ENCODE assay signal across 8 cellular contexts in the genomic region with DNA sequence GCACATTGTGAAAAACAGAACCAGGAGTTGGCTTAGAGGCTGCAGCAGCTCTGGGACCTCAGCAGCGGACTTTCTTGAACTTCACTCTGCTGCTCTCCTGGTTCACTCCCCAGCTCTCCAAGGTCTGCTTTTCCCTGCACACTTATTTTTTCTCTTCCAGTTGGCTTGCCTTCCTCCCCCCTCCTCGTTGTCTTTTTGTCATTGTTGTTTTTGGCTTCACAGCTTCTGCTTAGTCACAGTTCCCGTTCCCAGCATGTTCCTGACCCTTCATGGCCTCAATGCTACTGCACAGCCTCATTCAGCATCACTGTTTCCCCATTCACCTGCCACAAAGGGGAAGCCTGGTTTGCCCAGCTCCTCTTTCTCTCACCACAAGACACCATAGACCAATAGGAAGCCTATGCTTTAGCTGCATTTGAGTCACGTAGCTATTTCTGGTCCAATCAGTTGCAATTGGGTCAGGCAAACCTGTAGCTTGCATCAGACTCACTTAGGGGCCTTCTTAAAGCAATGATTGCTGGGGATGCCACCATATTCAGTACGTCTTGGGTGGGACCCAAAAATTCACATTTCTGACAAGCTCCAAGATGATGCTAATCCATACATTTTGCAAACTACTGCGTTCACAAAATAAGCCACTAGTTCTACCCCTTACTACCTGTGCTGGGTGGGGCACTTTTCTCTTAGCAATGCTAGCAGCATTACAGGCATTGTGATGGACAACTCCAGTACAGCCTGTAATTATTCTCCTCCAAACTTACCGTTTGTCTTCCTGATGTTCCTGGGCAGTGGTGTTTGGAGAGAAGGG. TPM values are rescaled to one million over a fixed set of nuclear protein-coding genes. Genes with fewer than 3 reads are reported as not detected.
A peak's percentile ranks its signal among the peaks of the same experiment; 100 is the strongest.
DNase-seq lines count a peak whose midpoint lies in the region; ATAC-seq, FAIRE-seq and TF ChIP-seq lines count a peak whose summit lies in the region.

No MANE protein-coding gene starts in this region.

- intact Hi-C loops in CD14-positive monocyte (cut with micrococcal nuclease) (loop anchor here in 1 of 2 donors (10.0 kb wide), 1 partner anchor 50 kb away; no protein-coding TSS in a partner anchor), HepG2 (cut with micrococcal nuclease; ENCODE audit: unreplicated experiment) (no loop called here)
- intact Hi-C loops in activated T-helper 2 cell treated with anti-CD3 and anti-CD28 coated beads, Interferon-gamma antibody, Interleukin-2, Interleukin-4, amounts not matched to agents 10 μg/mL and 5 μg/mL and 100 μg/mL, durations not matched to agents 14 hours and 24 hours and 36 hours (cut with micrococcal nuclease), result loop anchor here (2.0 kb wide), 1 partner anchor 18 kb away; a partner anchor contains a TSS

- peak overlapping the region; percentile 84 for H3K4me2 ChIP-seq in HepG2 (ENCODE audit: low read depth, low read length)

- H3K27ac Mint-ChIP-seq in CD14-positive monocyte, result peak overlapping the region; percentile 91 to 99 (median 93)
- peak overlapping the region; percentile 81 for H3K27ac Mint-ChIP-seq in activated naive CD8-positive, alpha-beta T cell treated with anti-CD3 and anti-CD28 coated beads, Interleukin-2, amount 50 U/mL, for 24 hours
- no peak overlapping the region for H3K27ac Mint-ChIP-seq in activated T-helper 2 cell treated with anti-CD3 and anti-CD28 coated beads, Interferon-gamma antibody, Interleukin-2, Interleukin-4, amounts not matched to agents 10 μg/mL and 5 μg/mL and 100 μg/mL, durations not matched to agents 14 hours and 24 hours and 36 hours

- in situ Hi-C loops in KBM-7 (cut with MboI; ENCODE audit: low pct_unique_long_range_greater_than_20kb, low sequenced_read_pairs), result no loop called here
- in situ Hi-C loops in HepG2 (cut with HindIII; ENCODE audit: extremely low pct_ligation_motif_present, low pct_unique_long_range_greater_than_20kb), result no loop called here

- H3K4me1 ChIP-seq in HepG2 (ENCODE audit: insufficient read depth, low read length), result peaks cover 12% of the 10 kb centered on the region; the same call in 1 of the 2 replicates

- no peak overlapping the region for H3K27ac ChIP-seq in HepG2 (ENCODE audit: extremely low read length, insufficient read depth, low read length)

- peaks cover 4 to 14% of the 10 kb centered on the region in 2 experiments; a peak in 4 of 5 replicates for H3K27me3 ChIP-seq in HepG2 (ENCODE audit: control insufficient read depth in 1 of 2, insufficient read depth in 2 of 2, low read length in 2 of 2)

- peak; percentile 94 for DNase-seq in CD14-positive monocyte (ENCODE audit: low spot score)
- peak; percentile 98 for DNase-seq in KBM-7
- peak; percentile 59 for DNase-seq in activated naive CD8-positive, alpha-beta T cell treated with anti-CD3 and anti-CD28 coated beads, Interleukin-2, amount 50 U/mL, for 24 hours
- DNase-seq in HepG2 (ENCODE audit: low spot score), result no peak
- no peak for DNase-seq in activated T-helper 2 cell treated with anti-CD3 and anti-CD28 coated beads, Interferon-gamma antibody, Interleukin-2, Interleukin-4, amounts not matched to agents 10 μg/mL and 5 μg/mL and 100 μg/mL, durations not matched to agents 14 hours and 24 hours and 36 hours (ENCODE audit: low spot score)
- no peak for DNase-seq in HPDE6-E6E7 (ENCODE audit: extremely low spot score)
- no peak for DNase-seq in NCI-H510A (lab: John Stamatoyannopoulos, UW)

- POLR2A ChIA-PET in HepG2 (lab: Yijun Ruan, JAX), result interaction anchor here (2.4 kb wide), 1 partner anchor 18 kb away, joined by 20 read pairs; a partner anchor contains a TSS

- TF ChIP-seq EP300 in HepG2 (IDR thresholded peaks at IDR 0.05; ENCODE audit: low read depth in 2 of 2, low read length in 2 of 2) (no peak), HepG2 (CRISPR knock-in tag; IDR thresholded peaks at IDR 0.05; ENCODE audit: borderline replicate concordance) (no peak)

- no peaks in the 10 kb centered on the region for H3K9me3 ChIP-seq in HepG2 (ENCODE audit: low read length)

- TF ChIP-seq RAD21 in HepG2 (CRISPR knock-in tag; IDR thresholded peaks at IDR 0.05), result no peak

- no peaks in the 10 kb centered on the region for H3K36me3 Mint-ChIP-seq in CD14-positive monocyte
- H3K36me3 Mint-ChIP-seq in activated naive CD8-positive, alpha-beta T cell treated with anti-CD3 and anti-CD28 coated beads, Interleukin-2, amount 50 U/mL, for 24 hours (ENCODE audit: low read depth), result peaks cover 2% of the 10 kb centered on the region
- H3K36me3 Mint-ChIP-seq in activated T-helper 2 cell treated with anti-CD3 and anti-CD28 coated beads, Interferon-gamma antibody, Interleukin-2, Interleukin-4, amounts not matched to agents 10 μg/mL and 5 μg/mL and 100 μg/mL, durations not matched to agents 14 hours and 24 hours and 36 hours (ENCODE audit: low read depth), result no peaks in the 10 kb centered on the region

- CTCF ChIA-PET in HepG2 (lab: Yijun Ruan, JAX; ENCODE audit: low intra/inter-chr PET ratio, low total read pairs), result no interaction called here

- H3K9me3 Mint-ChIP-seq in CD14-positive monocyte, result no peaks in the 10 kb centered on the region
- no peaks in the 10 kb centered on the region for H3K9me3 Mint-ChIP-seq in activated naive CD8-positive, alpha-beta T cell treated with anti-CD3 and anti-CD28 coated beads, Interleukin-2, amount 50 U/mL, for 24 hours
- no peaks in the 10 kb centered on the region for H3K9me3 Mint-ChIP-seq in activated T-helper 2 cell treated with anti-CD3 and anti-CD28 coated beads, Interferon-gamma antibody, Interleukin-2, Interleukin-4, amounts not matched to agents 10 μg/mL and 5 μg/mL and 100 μg/mL, durations not matched to agents 14 hours and 24 hours and 36 hours

- no peaks in the 10 kb centered on the region for H3K79me2 ChIP-seq in HepG2 (ENCODE audit: insufficient read depth, low read length)

- H3K4me3 ChIP-seq in HepG2 (replicated peaks in 1 of 3; ENCODE audit: insufficient read depth in 1 of 3, low read depth in 2 of 3, low read length in 3 of 3), result peak overlapping the region; percentile 11 to 41 (median 25); a peak in 5 of 6 replicates

- no peaks in the 10 kb centered on the region for H4K20me1 ChIP-seq in HepG2 (ENCODE audit: insufficient read depth, low read length)

- H3K4me1 Mint-ChIP-seq in CD14-positive monocyte, result peaks cover 60% of the 10 kb centered on the region
- H3K4me1 Mint-ChIP-seq in activated naive CD8-positive, alpha-beta T cell treated with anti-CD3 and anti-CD28 coated beads, Interleukin-2, amount 50 U/mL, for 24 hours, result peaks cover 27% of the 10 kb centered on the region
- peaks cover 5% of the 10 kb centered on the region for H3K4me1 Mint-ChIP-seq in activated T-helper 2 cell treated with anti-CD3 and anti-CD28 coated beads, Interferon-gamma antibody, Interleukin-2, Interleukin-4, amounts not matched to agents 10 μg/mL and 5 μg/mL and 100 μg/mL, durations not matched to agents 14 hours and 24 hours and 36 hours (ENCODE audit: low read depth)

- no peak for TF ChIP-seq POLR2A in HepG2 (IDR thresholded peaks at IDR 0.05; ENCODE audit: insufficient read depth in 1 of 2, low read depth in 2 of 2, low read length in 2 of 2)

- ATAC-seq in GM21447 (IDR thresholded peaks at IDR 0.05; ENCODE audit: unreplicated experiment) (peak; percentile 54), HepG2 (peak; percentile 71)
- ATAC-seq in activated naive CD8-positive, alpha-beta T cell treated with anti-CD3 and anti-CD28 coated beads, Interleukin-2, amount 50 U/mL, for 24 hours, result peak; percentile 99

- peak overlapping the region; percentile 64 to 80 for H3K4me3 Mint-ChIP-seq in CD14-positive monocyte
- H3K4me3 Mint-ChIP-seq in activated naive CD8-positive, alpha-beta T cell treated with anti-CD3 and anti-CD28 coated beads, Interleukin-2, amount 50 U/mL, for 24 hours, result peak overlapping the region; percentile 63
- no peak overlapping the region for H3K4me3 Mint-ChIP-seq in activated T-helper 2 cell treated with anti-CD3 and anti-CD28 coated beads, Interferon-gamma antibody, Interleukin-2, Interleukin-4, amounts not matched to agents 10 μg/mL and 5 μg/mL and 100 μg/mL, durations not matched to agents 14 hours and 24 hours and 36 hours (ENCODE audit: low read depth)

- peak overlapping the region; percentile 76 for H2AFZ ChIP-seq in HepG2 (ENCODE audit: low read length)

- no peak for FAIRE-seq in HepG2 (lab: Jason Lieb, UNC)

- H3K9ac ChIP-seq in HepG2 (ENCODE audit: insufficient read depth, low read depth, low read length), result peak overlapping the region; percentile 20; the same call in 1 of the 2 replicates

- TF ChIP-seq CTCF in CD14-positive monocyte (IDR thresholded peaks at IDR 0.05), result no peak
- TF ChIP-seq CTCF in HepG2 (CRISPR knock-in tag; IDR thresholded peaks at IDR 0.05), result no peak

- BruUV-seq in HepG2 (replicated peaks; lab: Mats Ljungman, UMichigan), result no TSS peak

- no peaks in the 10 kb centered on the region for H3K36me3 ChIP-seq in HepG2 (replicated peaks in 1 of 2; ENCODE audit: control insufficient read depth in 1 of 2, insufficient read depth in 2 of 2, low read length in 2 of 2)

- peaks cover 0 to 3% (median 0%) of the 10 kb centered on the region in 3 donors for H3K27me3 Mint-ChIP-seq in CD14-positive monocyte (ENCODE audit: low read depth in 3 of 3)
- H3K27me3 Mint-ChIP-seq in activated naive CD8-positive, alpha-beta T cell treated with anti-CD3 and anti-CD28 coated beads, Interleukin-2, amount 50 U/mL, for 24 hours, result peaks cover 20% of the 10 kb centered on the region
- H3K27me3 Mint-ChIP-seq in activated T-helper 2 cell treated with anti-CD3 and anti-CD28 coated beads, Interferon-gamma antibody, Interleukin-2, Interleukin-4, amounts not matched to agents 10 μg/mL and 5 μg/mL and 100 μg/mL, durations not matched to agents 14 hours and 24 hours and 36 hours (ENCODE audit: low read depth), result peaks cover 9% of the 10 kb centered on the region

- 17% methylated on average over 7 of the region's 7 CpGs for WGBS in HepG2 (ENCODE audit: low lambda C conversion rate)

RNA-seq across cellular contexts. Expression of a gene that starts 7.8 kb away (rescaled TPM):
- 10 to 100 TPM; 74.2 to 80.4 TPM for polyA plus RNA-seq in CD14-positive monocyte
- 14.1 and 28.9 TPM in 2 replicates for total RNA-seq in HepG2 (2016; rRNA removed; fragmentation: Illumina TruSeq; extraction: Trizol)
- 9.1 and 10.4 TPM in 2 replicates for total RNA-seq in HepG2 (2016; cell fraction: cytosol; rRNA removed; fragmentation: Illumina TruSeq; extraction: Trizol; ENCODE audit: low read depth)
- total RNA-seq in HepG2 (2016; cell fraction: insoluble cytoplasmic fraction; rRNA removed; fragmentation: Illumina TruSeq; extraction: Trizol), result 15.7 and 30.9 TPM in 2 replicates
- total RNA-seq in HepG2 (2016; cell fraction: membrane; rRNA removed; fragmentation: Illumina TruSeq; extraction: Trizol), result 10.4 and 11.0 TPM in 2 replicates
- 35.9 and 39.6 TPM in 2 replicates for total RNA-seq in HepG2 (2016; cell fraction: nucleus; rRNA removed; fragmentation: Illumina TruSeq; extraction: Trizol)
- 18.5 and 19.4 TPM in 2 replicates for polyA plus RNA-seq in HepG2 (2011; rRNA removed)
- 25.4 and 26.1 TPM in 2 replicates for polyA plus RNA-seq in HepG2 (2011; cell fraction: cytosol; rRNA removed)
- polyA plus RNA-seq in HepG2 (2011; cell fraction: nucleus; rRNA removed), result 23.9 and 25.8 TPM in 2 replicates
- 13.5 and 16.1 TPM in 2 replicates for polyA plus RNA-seq in HepG2 (2012)
- 2.1 and 2.6 TPM in 2 replicates for polyA plus RNA-seq in HepG2 (2016; cell fraction: cytosol; fragmentation: Illumina TruSeq; extraction: Trizol; ENCODE audit: low read depth)
- polyA plus RNA-seq in HepG2 (2016; cell fraction: insoluble cytoplasmic fraction; fragmentation: Illumina TruSeq; extraction: Trizol; ENCODE audit: low read depth), result 11.5 and 12.3 TPM in 2 replicates
- 4.8 and 5.8 TPM in 2 replicates for polyA plus RNA-seq in HepG2 (2016; cell fraction: membrane; fragmentation: Illumina TruSeq; extraction: Trizol; ENCODE audit: low read depth)
- polyA plus RNA-seq in HepG2 (2016; cell fraction: nucleus; fragmentation: Illumina TruSeq; extraction: Trizol; ENCODE audit: insufficient read depth, low read depth), result 26.9 and 28.6 TPM in 2 replicates
- 41.6 and 45.0 TPM in 2 replicates for polyA minus RNA-seq in HepG2 (2011; rRNA and poly(A)+ RNA removed; ENCODE audit: low replicate concordance)
- 10.6 and 13.7 TPM in 2 replicates for polyA minus RNA-seq in HepG2 (2011; cell fraction: cytosol; rRNA and poly(A)+ RNA removed)
- polyA minus RNA-seq in HepG2 (2011; cell fraction: nucleus; rRNA and poly(A)+ RNA removed), result 63.1 and 66.0 TPM in 2 replicates
- total RNA-seq in activated T-helper 2 cell treated with anti-CD3 and anti-CD28 coated beads, Interferon-gamma antibody, Interleukin-2, Interleukin-4, amounts not matched to agents 10 μg/mL and 5 μg/mL and 100 μg/mL, durations not matched to agents 14 hours and 24 hours and 36 hours, result 6.9 and 7.7 TPM in 2 replicates

RNA-seq across cellular contexts. Expression of a gene that starts 18.3 kb away (rescaled TPM):
- polyA plus RNA-seq in CD14-positive monocyte (1 to 10 TPM; 3.2 to 7.1 TPM), HepG2 (2011; rRNA removed) (6.3 and 10.0 TPM in 2 replicates)
- total RNA-seq in HepG2 (2016; rRNA removed; fragmentation: Illumina TruSeq; extraction: Trizol), result 10.1 and 11.4 TPM in 2 replicates
- 1.5 and 2.1 TPM in 2 replicates for total RNA-seq in HepG2 (2016; cell fraction: cytosol; rRNA removed; fragmentation: Illumina TruSeq; extraction: Trizol; ENCODE audit: low read depth)
- 11.8 and 12.0 TPM in 2 replicates for total RNA-seq in HepG2 (2016; cell fraction: insoluble cytoplasmic fraction; rRNA removed; fragmentation: Illumina TruSeq; extraction: Trizol)
- 3.9 and 4.1 TPM in 2 replicates for total RNA-seq in HepG2 (2016; cell fraction: membrane; rRNA removed; fragmentation: Illumina TruSeq; extraction: Trizol)
- total RNA-seq in HepG2 (2016; cell fraction: nucleus; rRNA removed; fragmentation: Illumina TruSeq; extraction: Trizol), result 32.1 and 34.1 TPM in 2 replicates
- 4.4 and 4.5 TPM in 2 replicates for polyA plus RNA-seq in HepG2 (2011; cell fraction: cytosol; rRNA removed)
- 9.3 and 10.4 TPM in 2 replicates for polyA plus RNA-seq in HepG2 (2011; cell fraction: nucleus; rRNA removed)
- 9.7 and 13.7 TPM in 2 replicates for polyA plus RNA-seq in HepG2 (2012)
- 0.59 and 0.74 TPM in 2 replicates for polyA plus RNA-seq in HepG2 (2016; cell fraction: cytosol; fragmentation: Illumina TruSeq; extraction: Trizol; ENCODE audit: low read depth)
- polyA plus RNA-seq in HepG2 (2016; cell fraction: insoluble cytoplasmic fraction; fragmentation: Illumina TruSeq; extraction: Trizol; ENCODE audit: low read depth), result 5.4 and 5.7 TPM in 2 replicates
- 0.90 and 1.2 TPM in 2 replicates for polyA plus RNA-seq in HepG2 (2016; cell fraction: membrane; fragmentation: Illumina TruSeq; extraction: Trizol; ENCODE audit: low read depth)
- 12.6 and 14.0 TPM in 2 replicates for polyA plus RNA-seq in HepG2 (2016; cell fraction: nucleus; fragmentation: Illumina TruSeq; extraction: Trizol; ENCODE audit: insufficient read depth, low read depth)
- 31.4 and 330 TPM in 2 replicates for polyA minus RNA-seq in HepG2 (2011; rRNA and poly(A)+ RNA removed; ENCODE audit: low replicate concordance)
- polyA minus RNA-seq in HepG2 (2011; cell fraction: cytosol; rRNA and poly(A)+ RNA removed), result 12.1 and 15.5 TPM in 2 replicates
- polyA minus RNA-seq in HepG2 (2011; cell fraction: nucleus; rRNA and poly(A)+ RNA removed), result 75.3 and 85.2 TPM in 2 replicates
- total RNA-seq in activated T-helper 2 cell treated with anti-CD3 and anti-CD28 coated beads, Interferon-gamma antibody, Interleukin-2, Interleukin-4, amounts not matched to agents 10 μg/mL and 5 μg/mL and 100 μg/mL, durations not matched to agents 14 hours and 24 hours and 36 hours, result 117 and 137 TPM in 2 replicates

Comparison
In these comparisons a context has a peak if more than half of its experiments do, and no peak if none do; other contexts are left out.
1. DNase-seq: peak in CD14-positive monocyte (single experiment), KBM-7 (single experiment) and activated naive CD8-positive, alpha-beta T cell treated with anti-CD3 and anti-CD28 coated beads, Interleukin-2, amount 50 U/mL, for 24 hours (single experiment); none in HepG2 (single experiment), activated T-helper 2 cell treated with anti-CD3 and anti-CD28 coated beads, Interferon-gamma antibody, Interleukin-2, Interleukin-4, amounts not matched to agents 10 μg/mL and 5 μg/mL and 100 μg/mL, durations not matched to agents 14 hours and 24 hours and 36 hours (single experiment), HPDE6-E6E7 (single experiment) and NCI-H510A (single experiment).
2. Peak in every context shown above with its lines, with median percentiles within 50 percentile points of each other: ATAC-seq.